In genomic region chr15:80989518-80990478, GRCh38 we compare ENCODE assay signal across 8 cellular contexts. TPM values are rescaled to one million over a fixed set of nuclear protein-coding genes. Genes with fewer than 3 reads are reported as not detected.
DNase-seq lines count a peak whose midpoint lies in the region; ATAC-seq, FAIRE-seq and TF ChIP-seq lines count a peak whose summit lies in the region.

Gene MESD (minus strand): TSS chr15:80989819. CDS start chr15:80989791, 28 bp downstream.

- TF ChIP-seq POLR2A in NB4 (IDR thresholded peaks at IDR 0.05; ENCODE audit: extremely low read depth, insufficient read length): peak; percentile 97

- CTCF ChIA-PET in activated naive CD4-positive, alpha-beta T cell treated with anti-CD3 and anti-CD28 coated beads for 36 hours (lab: Charles Lee): interaction anchor here (1.7 to 3.5 kb wide), 3 partner anchors 10 to 277 kb away, joined by 5 to 17 read pairs (median 15); no protein-coding TSS in a partner anchor

- H3K4me3 ChIP-seq in GM06990 (replicated peaks; ENCODE audit: low read depth, low read length) (peak within 1 kb of the TSS; percentile 87), NB4 (ENCODE audit: low read depth, low read length) (peak within 1 kb of the TSS; percentile 98), neutrophil (ENCODE audit: low read depth in 1 of 2, low read length in 1 of 2) (peak within 1 kb of the TSS; percentile 74 to 88)

- H3K4me3 Mint-ChIP-seq in activated naive CD4-positive, alpha-beta T cell treated with anti-CD3 and anti-CD28 coated beads for 36 hours: peak within 1 kb of the TSS; percentile 99

- H3K27me3 ChIP-seq in GM06990 (replicated peaks; ENCODE audit: control insufficient read depth, insufficient read depth, low read length) (no peaks in the 10 kb centered on the region), neutrophil (no peaks in the 10 kb centered on the region)

- DNase-seq in GM06990 (ENCODE audit: extremely low read depth, insufficient read length) (peak; percentile 95), NB4 (ENCODE audit: low read depth) (peak; percentile 96), SK-N-DZ (ENCODE audit: low spot score) (peak; percentile 94), frontal cortex (ENCODE audit: low spot score in 2 of 2) (peak; percentile 91 to 96)
- DNase-seq in activated naive CD4-positive, alpha-beta T cell treated with anti-CD3 and anti-CD28 coated beads for 36 hours: peak; percentile 99

- peaks cover 57% of the 10 kb centered on the region for H3K4me1 Mint-ChIP-seq in activated naive CD4-positive, alpha-beta T cell treated with anti-CD3 and anti-CD28 coated beads for 36 hours (ENCODE audit: low read depth)

- no peaks in the 10 kb centered on the region for H3K9me3 Mint-ChIP-seq in activated naive CD4-positive, alpha-beta T cell treated with anti-CD3 and anti-CD28 coated beads for 36 hours

- FAIRE-seq in frontal cortex (lab: Jason Lieb, UNC): no peak

- H3K27ac Mint-ChIP-seq in activated naive CD4-positive, alpha-beta T cell treated with anti-CD3 and anti-CD28 coated beads for 36 hours: peak within 1 kb of the TSS; percentile 97

- peaks cover 25 to 32% of the 10 kb centered on the region in 2 experiments for H3K4me1 ChIP-seq in neutrophil (ENCODE audit: control insufficient read depth in 1 of 2, insufficient read depth in 1 of 2, low read depth in 1 of 2, low read length in 1 of 2)

- H3K9me3 ChIP-seq in neutrophil: no peaks in the 10 kb centered on the region

- no peaks in the 10 kb centered on the region for H3K27me3 Mint-ChIP-seq in activated naive CD4-positive, alpha-beta T cell treated with anti-CD3 and anti-CD28 coated beads for 36 hours (ENCODE audit: low read depth)

- ATAC-seq in HG02571 (IDR thresholded peaks at IDR 0.05; ENCODE audit: unreplicated experiment): peak; percentile 91

- H3K36me3 Mint-ChIP-seq in activated naive CD4-positive, alpha-beta T cell treated with anti-CD3 and anti-CD28 coated beads for 36 hours (ENCODE audit: low read depth): peaks cover 16% of the 10 kb centered on the region

- H3K36me3 ChIP-seq in GM06990 (ENCODE audit: control insufficient read depth, insufficient read depth, low read length) (no peaks in the 10 kb centered on the region), neutrophil (no peaks in the 10 kb centered on the region)

- peak within 1 kb of the TSS; percentile 81 for H3K27ac ChIP-seq in neutrophil

- intact Hi-C loops in activated naive CD4-positive, alpha-beta T cell treated with anti-CD3 and anti-CD28 coated beads for 36 hours (cut with micrococcal nuclease): loop anchor here (1.0 to 10.0 kb wide), 7 partner anchors 11 to 1058 kb away; partner anchors contain the start of genes ABHD17C, FAH, MEX3B and TLNRD1

- no peak for TF ChIP-seq CTCF in GM06990 (IDR thresholded peaks at IDR 0.05; ENCODE audit: insufficient read depth, low read length, poor library complexity, severe bottlenecking)
- TF ChIP-seq CTCF in NB4 (IDR thresholded peaks at IDR 0.05; ENCODE audit: low read depth, low read length): no peak
- TF ChIP-seq CTCF in neutrophil (IDR thresholded peaks at IDR 0.05): peak; percentile 33
- no peak for TF ChIP-seq CTCF in subcutaneous adipose tissue (IDR thresholded peaks at IDR 0.05; ENCODE audit: low read depth)

RNA-seq across cellular contexts. Expression of gene MESD, which starts in this region (rescaled TPM):
- 15.2 and 15.7 TPM in 2 replicates for polyA plus RNA-seq in SK-N-DZ (2014; cell fraction: cytosol; rRNA removed)
- 9.0 and 12.1 TPM in 2 replicates for polyA plus RNA-seq in SK-N-DZ (2014; cell fraction: nucleus; rRNA removed)
- 10 to 100 TPM; 12.5 to 15.1 TPM for total RNA-seq in activated naive CD4-positive, alpha-beta T cell treated with anti-CD3 and anti-CD28 coated beads for 36 hours
- total RNA-seq in frontal cortex (12.2 TPM), subcutaneous adipose tissue (10 to 100 TPM; 18.8 to 22.7 (median 21.5) TPM)

Comparison
In these comparisons a context has a peak if more than half of its experiments do, and no peak if none do; other contexts are left out.
1. Peak in every context shown above with its lines: DNase-seq, ATAC-seq, H3K4me3 ChIP-seq and H3K27ac ChIP-seq.